In the genomic region with DNA sequence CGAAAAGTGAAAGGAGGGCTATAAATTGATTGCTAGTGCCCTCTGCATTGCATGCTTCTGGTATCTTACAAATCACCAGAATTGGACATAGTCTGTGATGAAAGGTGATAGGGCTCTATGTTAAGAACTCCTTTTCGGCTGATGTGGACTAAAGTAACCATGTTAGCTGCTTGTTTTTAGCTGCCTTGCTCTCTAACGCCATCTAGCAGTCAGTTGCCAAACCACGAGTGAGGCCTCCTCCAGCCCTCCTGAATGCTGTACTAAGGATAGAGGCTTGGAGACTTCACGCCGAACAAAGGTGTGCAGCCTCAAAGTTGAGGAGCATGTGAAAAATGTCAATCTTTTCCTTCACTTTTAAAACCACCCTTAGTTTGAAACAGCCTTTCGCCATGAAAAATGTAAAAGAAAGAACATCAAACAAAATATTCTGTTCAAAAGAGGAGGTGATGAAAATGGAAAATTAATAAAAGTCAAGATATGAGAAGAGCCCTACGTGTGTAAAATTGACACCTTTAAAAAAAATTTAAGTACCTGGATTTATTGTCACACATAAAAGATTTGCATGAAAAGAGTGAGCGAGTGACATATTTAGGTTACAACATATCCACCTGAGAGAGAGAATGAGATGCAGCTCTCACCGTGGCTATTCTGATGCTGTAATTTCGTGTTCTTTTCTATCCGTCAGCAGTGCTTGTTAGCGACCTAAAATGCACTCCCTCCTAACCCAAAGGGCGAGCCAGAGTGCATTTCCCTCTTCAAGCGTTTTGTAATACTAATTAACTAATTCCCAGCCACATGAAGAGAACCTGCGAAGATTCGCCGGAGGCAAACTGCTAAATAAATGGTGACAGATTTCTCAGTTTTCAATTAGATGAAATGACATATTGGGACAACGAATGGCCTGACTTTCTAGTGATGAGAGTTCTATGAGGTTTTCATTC, we compare ENCODE assay signal across 9 cellular contexts. TPM values are rescaled to one million over a fixed set of nuclear protein-coding genes. Genes with fewer than 3 reads are reported as not detected.
DNase-seq lines count a peak whose midpoint lies in the region; ATAC-seq and TF ChIP-seq lines count a peak whose summit lies in the region.
"Had no signal": no experiment of that assay in that cellular context is flagged by ENCODE, and none has a peak within 500 bp of the region (broad histone marks: within the 10 kb centered on the region; RNA-seq: fewer than 3 reads in every experiment).

No MANE protein-coding gene starts in this region.

- peak; percentile 34 to 65 (median 38) for TF ChIP-seq CTCF in esophagus muscularis mucosa (IDR thresholded peaks at IDR 0.05)
- TF ChIP-seq CTCF in nephron progenitor cell (IDR thresholded peaks at IDR 0.05), result peak; percentile 87

- WGBS in esophagus muscularis mucosa, result 55% methylated on average over 19 of the region's 19 CpGs

- no peaks in the 10 kb centered on the region for H3K36me3 ChIP-seq in esophagus muscularis mucosa

- no peaks in the 10 kb centered on the region for H3K9me3 Mint-ChIP-seq in nephron progenitor cell

- H3K27me3 Mint-ChIP-seq in nephron progenitor cell (ENCODE audit: low read depth, poor library complexity), result no peaks in the 10 kb centered on the region

- DNase-seq in COR-L47 (lab: John Stamatoyannopoulos, UW) (peak; percentile 82), GM19238 (ENCODE audit: insufficient read length, low spot score) (peak; percentile 5), NCI-H2171 (lab: John Stamatoyannopoulos, UW) (peak; percentile 47), esophagus muscularis mucosa (ENCODE audit: extremely low spot score) (no peak), nephron progenitor cell (peak; percentile 77), 8988T (no peak)
- peak; percentile 47 to 61 for DNase-seq in activated CD4-positive, alpha-beta T cell treated with anti-CD3 and anti-CD28 coated beads, Interleukin-2, amount 50 U/mL, for 48 hours

- H3K4me1 ChIP-seq in esophagus muscularis mucosa, result peaks cover 3 to 10% (median 6%) of the 10 kb centered on the region in 4 donors

- peak; percentile 78 for ATAC-seq in HG03139 (IDR thresholded peaks at IDR 0.05; ENCODE audit: unreplicated experiment)

- no peak overlapping the region for H3K27ac ChIP-seq in esophagus muscularis mucosa (replicated peaks in 1 of 4)

- no peak for TF ChIP-seq EP300 in esophagus muscularis mucosa (IDR thresholded peaks at IDR 0.05)

- no peak overlapping the region for H3K27ac Mint-ChIP-seq in nephron progenitor cell

- H3K36me3 Mint-ChIP-seq in nephron progenitor cell (ENCODE audit: low read depth), result no peaks in the 10 kb centered on the region

- no peak overlapping the region for H3K4me3 Mint-ChIP-seq in nephron progenitor cell

- peaks cover 21% of the 10 kb centered on the region for H3K4me1 Mint-ChIP-seq in nephron progenitor cell

- H3K4me3 ChIP-seq in esophagus muscularis mucosa, result no peak overlapping the region

- H3K27me3 ChIP-seq in esophagus muscularis mucosa, result no peaks in the 10 kb centered on the region

- intact Hi-C loops in esophagus muscularis mucosa (cut with DNase I), result no loop called here

- H3K9me3 ChIP-seq in esophagus muscularis mucosa, result no peaks in the 10 kb centered on the region

- no peak for TF ChIP-seq POLR2A in esophagus muscularis mucosa (IDR thresholded peaks at IDR 0.05; ENCODE audit: low read depth)

RNA-seq across cellular contexts. Expression of a gene that starts 8.0 kb away (rescaled TPM):
- under 1 TPM in 1 of 4 donors, not detected in 3; under 0.01 TPM for total RNA-seq in esophagus muscularis mucosa
- total RNA-seq: T-helper 1 cell treated with Interleukin-12 subunit alpha and Interleukin-12 subunit beta and Interleukin-4 antibody, amounts not matched to agents 30 ng/mL and 1 ng/mL, for 36 hours had no signal

Comparison
In these comparisons a context has a peak if more than half of its experiments do, and no peak if none do; other contexts are left out.
1. DNase-seq: peak in COR-L47 (single experiment), GM19238 (single experiment), NCI-H2171 (single experiment), activated CD4-positive, alpha-beta T cell treated with anti-CD3 and anti-CD28 coated beads, Interleukin-2, amount 50 U/mL, for 48 hours (2 of 2) and nephron progenitor cell (single experiment); none in esophagus muscularis mucosa (single experiment) and 8988T (single experiment).